29 cellular contexts compared by ENCODE assay signal in genomic region chr5:104081232-104081631, GRCh38.
"Had no signal": no experiment of that assay in that cellular context is flagged by ENCODE, and none has a peak within 500 bp of the region (broad histone marks: within the 10 kb centered on the region; RNA-seq: fewer than 3 reads in every experiment).

No MANE protein-coding gene starts in this region.

- ATAC-seq: activated CD8-positive, alpha-beta T cell treated with anti-CD3 and anti-CD28 coated beads for 36 hours; activated T-cell treated with anti-CD3 and anti-CD28 coated beads, Interleukin-2, amount 50 U/mL, for 72 hours; activated T-helper 17 cell treated with anti-CD3 and anti-CD28 coated beads, Interleukin-2, amount 50 U/mL, for 72 hours; PC-3; Right ventricle myocardium inferior had no signal

- H3K27me3 ChIP-seq: brain microvascular endothelial cell had no signal

- H3K27ac ChIP-seq: brain microvascular endothelial cell, RWPE1 had no signal

- DNase-seq: activated CD4-positive, alpha-beta T cell treated with anti-CD3 and anti-CD28 coated beads, Interleukin-2, amount 10 ng/mL, durations not matched to agents 24 days and 14 days; activated CD4-positive, alpha-beta T cell treated with anti-CD3 and anti-CD28 coated beads, Interleukin-2, amount 50 U/mL, for 4 hours; activated CD8-positive, alpha-beta T cell treated with anti-CD3 and anti-CD28 coated beads for 36 hours; activated effector memory CD4-positive, alpha-beta T cell treated with anti-CD3 and anti-CD28 coated beads, Interleukin-2, amount 50 U/mL, for 16 hours; activated naive CD4-positive, alpha-beta T cell; activated naive CD4-positive, alpha-beta T cell treated with anti-CD3 and anti-CD28 coated beads, Interleukin-2, amount 50 U/mL, for 16 hours; activated naive CD8-positive, alpha-beta T cell treated with anti-CD3 and anti-CD28 coated beads for 36 hours; activated T-cell treated with anti-CD3 and anti-CD28 coated beads, Interleukin-2, amount 50 U/mL, for 1 hour; activated T-cell treated with anti-CD3 and anti-CD28 coated beads, Interleukin-2, amount 50 U/mL, for 72 hours; amniotic stem cell; aorta; brain microvascular endothelial cell; central memory CD4-positive, alpha-beta T cell; KG1; NCI-H1092 treated with DMSO at 0.1 percent for 48 hours; NCI-H1417; NCI-H146; NCI-H187 treated with DMSO at 0.1 percent for 48 hours; NCI-H2081; NCI-H2171 treated with DMSO at 0.1 percent for 48 hours; NCI-H226; NCI-H524 treated with DMSO at 0.1 percent for 48 hours; NK-92 treated with Interleukin-12 subunit alpha and Interleukin-12 subunit beta, amount 100 ng/mL, for 24 hours; PC-3; SIG-M5; T1000 had no signal

- H3K36me3 ChIP-seq: brain microvascular endothelial cell had no signal
